In genomic region chr4:4436244-4436823, GRCh38 we compare ENCODE assay signal across 28 cellular contexts. TPM values are rescaled to one million over a fixed set of nuclear protein-coding genes. Genes with fewer than 3 reads are reported as not detected.
DNase-seq lines count a peak whose midpoint lies in the region; ATAC-seq, FAIRE-seq and TF ChIP-seq lines count a peak whose summit lies in the region.
"Had no signal": no experiment of that assay in that cellular context is flagged by ENCODE, and none has a peak within 500 bp of the region (broad histone marks: within the 10 kb centered on the region; RNA-seq: fewer than 3 reads in every experiment).

No MANE protein-coding gene starts in this region.

- H2AFZ ChIP-seq in astrocyte (ENCODE audit: low read depth, low read length) = no peak overlapping the region

- H3K27me3 Mint-ChIP-seq in activated CD4-positive, alpha-beta T cell treated with anti-CD3 and anti-CD28 coated beads for 36 hours = no peaks in the 10 kb centered on the region
- no peaks in the 10 kb centered on the region for H3K27me3 Mint-ChIP-seq in activated naive CD8-positive, alpha-beta T cell treated with anti-CD3 and anti-CD28 coated beads, Interleukin-2, amount 50 U/mL, for 24 hours
- no peaks in the 10 kb centered on the region for H3K27me3 Mint-ChIP-seq in activated naive CD8-positive, alpha-beta T cell treated with anti-CD3 and anti-CD28 coated beads for 36 hours
- no peaks in the 10 kb centered on the region for H3K27me3 Mint-ChIP-seq in astrocyte (ENCODE audit: low read depth, unreplicated experiment)
- no peaks in the 10 kb centered on the region for H3K27me3 Mint-ChIP-seq in stimulated activated memory B cell treated with anti-CD40 and anti-IgM and Interleukin-4, amounts not matched to agents 10 μg/mL and 1 μg/mL and 100 μg/mL, for 72 hours
- H3K27me3 Mint-ChIP-seq: B cell; CD8-positive, alpha-beta memory T cell; IgD-negative memory B cell had no signal

- peak overlapping the region; percentile 71 for H3K27ac Mint-ChIP-seq in activated CD4-positive, alpha-beta T cell treated with anti-CD3 and anti-CD28 coated beads for 36 hours
- peak overlapping the region; percentile 69 for H3K27ac Mint-ChIP-seq in activated naive CD8-positive, alpha-beta T cell treated with anti-CD3 and anti-CD28 coated beads, Interleukin-2, amount 50 U/mL, for 24 hours
- H3K27ac Mint-ChIP-seq in activated naive CD8-positive, alpha-beta T cell treated with anti-CD3 and anti-CD28 coated beads for 36 hours = no peak overlapping the region
- H3K27ac Mint-ChIP-seq in astrocyte (ENCODE audit: unreplicated experiment) = peak overlapping the region; percentile 55
- no peak overlapping the region for H3K27ac Mint-ChIP-seq in stimulated activated memory B cell treated with anti-CD40 and anti-IgM and Interleukin-4, amounts not matched to agents 10 μg/mL and 1 μg/mL and 100 μg/mL, for 72 hours
- H3K27ac Mint-ChIP-seq: B cell, IgD-negative memory B cell had no signal

- TF ChIP-seq CTCF in astrocyte (IDR thresholded peaks at IDR 0.05; ENCODE audit: insufficient read depth, low read depth, low read length) = no peak

- POLR2A ChIA-PET in activated CD4-positive, alpha-beta T cell treated with anti-CD3 and anti-CD28 coated beads for 36 hours (lab: Charles Lee) = no interaction called here

- H3K4me3 ChIP-seq in astrocyte (ENCODE audit: insufficient read depth, low read depth, low read length) = no peak overlapping the region

- H3K9me3 Mint-ChIP-seq in activated CD4-positive, alpha-beta T cell treated with anti-CD3 and anti-CD28 coated beads for 36 hours (ENCODE audit: low read depth) = no peaks in the 10 kb centered on the region
- no peaks in the 10 kb centered on the region for H3K9me3 Mint-ChIP-seq in activated naive CD8-positive, alpha-beta T cell treated with anti-CD3 and anti-CD28 coated beads, Interleukin-2, amount 50 U/mL, for 24 hours
- no peaks in the 10 kb centered on the region for H3K9me3 Mint-ChIP-seq in activated naive CD8-positive, alpha-beta T cell treated with anti-CD3 and anti-CD28 coated beads for 36 hours
- no peaks in the 10 kb centered on the region for H3K9me3 Mint-ChIP-seq in astrocyte (ENCODE audit: unreplicated experiment)
- no peaks in the 10 kb centered on the region for H3K9me3 Mint-ChIP-seq in stimulated activated memory B cell treated with anti-CD40 and anti-IgM and Interleukin-4, amounts not matched to agents 10 μg/mL and 1 μg/mL and 100 μg/mL, for 72 hours
- H3K9me3 Mint-ChIP-seq: CD8-positive, alpha-beta memory T cell; IgD-negative memory B cell had no signal

- intact Hi-C loops in activated CD4-positive, alpha-beta T cell treated with anti-CD3 and anti-CD28 coated beads for 36 hours (cut with DNase I, micrococcal nuclease) = loop anchor here in 1 of 2 experiments (10.0 kb wide), 1 partner anchor 182 kb away; no protein-coding TSS in a partner anchor

- H3K27me3 ChIP-seq in astrocyte (ENCODE audit: insufficient read depth, low read length) = no peaks in the 10 kb centered on the region

- H3K27ac ChIP-seq in astrocyte (ENCODE audit: low read depth, low read length) = no peak overlapping the region
- H3K27ac ChIP-seq: 22Rv1, C4-2B, HL-60, KMS-11, RWPE1 had no signal

- H3K4me1 ChIP-seq in astrocyte (ENCODE audit: insufficient read depth, low read length) = no peaks in the 10 kb centered on the region

- CTCF ChIA-PET in activated CD4-positive, alpha-beta T cell treated with anti-CD3 and anti-CD28 coated beads for 36 hours (lab: Charles Lee) = interaction anchor here (0.9 kb wide), 1 partner anchor 16 kb away, joined by 3 read pairs; no protein-coding TSS in a partner anchor

- no peak overlapping the region for H3K4me3 Mint-ChIP-seq in activated CD4-positive, alpha-beta T cell treated with anti-CD3 and anti-CD28 coated beads for 36 hours
- H3K4me3 Mint-ChIP-seq in activated naive CD8-positive, alpha-beta T cell treated with anti-CD3 and anti-CD28 coated beads, Interleukin-2, amount 50 U/mL, for 24 hours = no peak overlapping the region
- H3K4me3 Mint-ChIP-seq in activated naive CD8-positive, alpha-beta T cell treated with anti-CD3 and anti-CD28 coated beads for 36 hours = no peak overlapping the region
- H3K4me3 Mint-ChIP-seq in astrocyte (ENCODE audit: unreplicated experiment) = no peak overlapping the region
- no peak overlapping the region for H3K4me3 Mint-ChIP-seq in stimulated activated memory B cell treated with anti-CD40 and anti-IgM and Interleukin-4, amounts not matched to agents 10 μg/mL and 1 μg/mL and 100 μg/mL, for 72 hours
- H3K4me3 Mint-ChIP-seq: B cell; CD8-positive, alpha-beta memory T cell; IgD-negative memory B cell had no signal

- DNase-seq in activated CD4-positive, alpha-beta T cell treated with anti-CD3 and anti-CD28 coated beads for 36 hours = no peak
- no peak for DNase-seq in activated CD4-positive, alpha-beta T cell treated with anti-CD3 and anti-CD28 coated beads for 1 hour
- DNase-seq in activated naive CD8-positive, alpha-beta T cell treated with anti-CD3 and anti-CD28 coated beads, Interleukin-2, amount 50 U/mL, for 24 hours = no peak
- no peak for DNase-seq in activated naive CD8-positive, alpha-beta T cell treated with anti-CD3 and anti-CD28 coated beads for 36 hours
- no peak for DNase-seq in astrocyte (ENCODE audit: low read depth)
- DNase-seq in NCI-H1092 treated with DMSO at 0.1 percent for 48 hours (lab: John Stamatoyannopoulos, UW) = no peak
- DNase-seq: CD8-positive, alpha-beta memory T cell; DND-41; HCEC 1CT; MM.1S; NCI-H1417; NCI-H1694 treated with DMSO at 0.1 percent for 48 hours; NCI-H2081; NCI-H226; NCI-H510A; NCI-H69; SHP77 had no signal

- H3K36me3 Mint-ChIP-seq in activated CD4-positive, alpha-beta T cell treated with anti-CD3 and anti-CD28 coated beads for 36 hours (ENCODE audit: low read depth) = peaks cover 6% of the 10 kb centered on the region
- H3K36me3 Mint-ChIP-seq in activated naive CD8-positive, alpha-beta T cell treated with anti-CD3 and anti-CD28 coated beads, Interleukin-2, amount 50 U/mL, for 24 hours (ENCODE audit: low read depth) = peaks cover 22% of the 10 kb centered on the region
- peaks cover 5% of the 10 kb centered on the region for H3K36me3 Mint-ChIP-seq in activated naive CD8-positive, alpha-beta T cell treated with anti-CD3 and anti-CD28 coated beads for 36 hours
- peaks cover 24% of the 10 kb centered on the region for H3K36me3 Mint-ChIP-seq in astrocyte (ENCODE audit: low read depth, unreplicated experiment)
- peaks cover 58% of the 10 kb centered on the region for H3K36me3 Mint-ChIP-seq in stimulated activated memory B cell treated with anti-CD40 and anti-IgM and Interleukin-4, amounts not matched to agents 10 μg/mL and 1 μg/mL and 100 μg/mL, for 72 hours

- ATAC-seq in activated CD4-positive, alpha-beta T cell treated with anti-CD3 and anti-CD28 coated beads for 36 hours = peak; percentile 84
- ATAC-seq in activated naive CD8-positive, alpha-beta T cell treated with anti-CD3 and anti-CD28 coated beads, Interleukin-2, amount 50 U/mL, for 24 hours = peak; percentile 63
- no peak for ATAC-seq in stimulated activated memory B cell treated with anti-CD40 and anti-IgM and Interleukin-4, amounts not matched to agents 10 μg/mL and 1 μg/mL and 100 μg/mL, for 72 hours
- ATAC-seq: Panc1 had no signal

- no peak for FAIRE-seq in astrocyte (lab: Jason Lieb, UNC)
- FAIRE-seq: GM12892, H1 had no signal

- H3K9ac ChIP-seq in astrocyte (ENCODE audit: low read length) = no peak overlapping the region
- H3K9ac ChIP-seq: KMS-11 had no signal

- H3K4me1 Mint-ChIP-seq in activated CD4-positive, alpha-beta T cell treated with anti-CD3 and anti-CD28 coated beads for 36 hours = peaks cover 12% of the 10 kb centered on the region
- H3K4me1 Mint-ChIP-seq in activated naive CD8-positive, alpha-beta T cell treated with anti-CD3 and anti-CD28 coated beads, Interleukin-2, amount 50 U/mL, for 24 hours = peaks cover 5% of the 10 kb centered on the region
- H3K4me1 Mint-ChIP-seq in activated naive CD8-positive, alpha-beta T cell treated with anti-CD3 and anti-CD28 coated beads for 36 hours = no peaks in the 10 kb centered on the region
- H3K4me1 Mint-ChIP-seq in astrocyte (ENCODE audit: low read depth, unreplicated experiment) = peaks cover 9% of the 10 kb centered on the region
- H3K4me1 Mint-ChIP-seq in stimulated activated memory B cell treated with anti-CD40 and anti-IgM and Interleukin-4, amounts not matched to agents 10 μg/mL and 1 μg/mL and 100 μg/mL, for 72 hours = no peaks in the 10 kb centered on the region
- H3K4me1 Mint-ChIP-seq: B cell; CD8-positive, alpha-beta memory T cell had no signal

- peaks cover 17% of the 10 kb centered on the region for H4K20me1 ChIP-seq in astrocyte (ENCODE audit: insufficient read depth, low read length)

- H3K4me2 ChIP-seq in astrocyte (ENCODE audit: low read length) = no peak overlapping the region
- H3K4me2 ChIP-seq: KMS-11 had no signal

- H3K36me3 ChIP-seq in astrocyte (ENCODE audit: insufficient read depth, low read length) = peaks cover 11% of the 10 kb centered on the region

- H3K79me2 ChIP-seq in astrocyte (ENCODE audit: insufficient read depth, low read length) = no peaks in the 10 kb centered on the region

- no peaks in the 10 kb centered on the region for H3K9me3 ChIP-seq in astrocyte (ENCODE audit: insufficient read depth, low read depth, low read length)

RNA-seq across cellular contexts. Expression of gene NSG1, which starts 49.4 kb away (rescaled TPM):
- total RNA-seq in activated CD4-positive, alpha-beta T cell treated with anti-CD3 and anti-CD28 coated beads for 36 hours = 1 to 10 TPM; 4.1 to 5.3 TPM
- 1 to 10 TPM; 3.8 to 4.7 TPM for total RNA-seq in activated naive CD8-positive, alpha-beta T cell treated with anti-CD3 and anti-CD28 coated beads for 36 hours
- 6.7 and 10.6 TPM in 2 replicates for total RNA-seq in astrocyte
- total RNA-seq: B cell had no signal

Comparison
In these comparisons a context has a peak if more than half of its experiments do, and no peak if none do; other contexts are left out.
1. H3K27ac Mint-ChIP-seq: peak in activated CD4-positive, alpha-beta T cell treated with anti-CD3 and anti-CD28 coated beads for 36 hours (single experiment), activated naive CD8-positive, alpha-beta T cell treated with anti-CD3 and anti-CD28 coated beads, Interleukin-2, amount 50 U/mL, for 24 hours (single experiment) and astrocyte (single experiment); none in activated naive CD8-positive, alpha-beta T cell treated with anti-CD3 and anti-CD28 coated beads for 36 hours (single experiment) and stimulated activated memory B cell treated with anti-CD40 and anti-IgM and Interleukin-4, amounts not matched to agents 10 μg/mL and 1 μg/mL and 100 μg/mL, for 72 hours (single experiment).